Comparison of ENCODE assay signal across 26 cellular contexts in the genomic region with DNA sequence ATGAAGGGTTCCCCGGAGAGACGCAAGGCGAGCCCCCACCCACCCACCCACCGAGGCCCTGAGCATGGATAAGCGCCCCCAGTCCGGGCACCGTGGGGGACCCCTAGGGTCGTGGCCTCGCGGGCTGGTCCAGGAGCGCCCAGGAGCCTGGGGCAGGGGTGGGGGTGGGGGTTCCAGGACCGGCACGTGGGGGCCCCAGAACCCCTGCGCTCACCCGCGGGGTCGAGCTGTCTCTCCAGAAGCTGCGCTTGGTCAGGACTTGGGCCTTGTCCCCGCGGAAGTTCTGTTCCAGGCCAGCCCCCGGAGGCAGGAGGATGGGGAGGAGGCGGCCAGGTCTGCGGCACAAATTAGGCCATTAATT. TPM values are rescaled to one million over a fixed set of nuclear protein-coding genes. Genes with fewer than 3 reads are reported as not detected.
DNase-seq lines count a peak whose midpoint lies in the region; ATAC-seq lines count a peak whose summit lies in the region.
"Had no signal": no experiment of that assay in that cellular context is flagged by ENCODE, and none has a peak within 500 bp of the region (broad histone marks: within the 10 kb centered on the region; RNA-seq: fewer than 3 reads in every experiment).

No MANE protein-coding gene starts in this region.

- peaks cover 10% of the 10 kb centered on the region; the same call in 1 of the 2 replicates for H3K4me1 ChIP-seq in HUES6 (ENCODE audit: control insufficient read depth, insufficient read depth, low read length)
- H3K4me1 ChIP-seq in iPS-15b (ENCODE audit: control insufficient read depth, insufficient read depth, low read length): peaks cover 6% of the 10 kb centered on the region

- H3K4me3 ChIP-seq in HUES6 (ENCODE audit: low read depth, low read length) (peak overlapping the region; percentile 29), iPS-15b (ENCODE audit: low read depth, low read length) (peak overlapping the region; percentile 39), H7 (ENCODE audit: insufficient read depth, low read depth, low read length) (no peak overlapping the region; the same call in 1 of the 2 replicates)
- H3K4me3 ChIP-seq: GM23248, K562, MG63 had no signal

- no peak overlapping the region for H3K9ac ChIP-seq in HUES6 (ENCODE audit: low read length)
- no peak overlapping the region for H3K9ac ChIP-seq in iPS-15b (ENCODE audit: low read depth, low read length)
- H3K9ac ChIP-seq: GM23248 had no signal

- ATAC-seq in GM18498 (IDR thresholded peaks at IDR 0.05; ENCODE audit: unreplicated experiment): no peak
- ATAC-seq: HepG2, K562, Right ventricle myocardium inferior had no signal

- H3K9me3 ChIP-seq in HUES6 (ENCODE audit: control insufficient read depth, insufficient read depth, low read depth, low read length) (no peaks in the 10 kb centered on the region), iPS-15b (ENCODE audit: control insufficient read depth, insufficient read depth, low read length) (no peaks in the 10 kb centered on the region)
- H3K9me3 ChIP-seq: MG63 had no signal

- DNase-seq in activated CD8-positive, alpha-beta memory T cell treated with anti-CD3 and anti-CD28 coated beads for 24 hours: peak; percentile 30
- DNase-seq in activated CD8-positive, alpha-beta memory T cell treated with anti-CD3 and anti-CD28 coated beads, Interleukin-2, amount 50 U/mL, for 4 hours: no peak
- DNase-seq in COR-L47 (lab: John Stamatoyannopoulos, UW): no peak
- no peak for DNase-seq in H7
- DNase-seq: 8988T; AML-193; CD8-positive, alpha-beta memory T cell; EL; GF-D8; GM23248; MG63; NCI-H1417; NCI-H1694 treated with DMSO at 0.1 percent for 48 hours; NCI-H2081 treated with DMSO at 0.1 percent for 48 hours; NCI-H2171 treated with DMSO at 0.1 percent for 48 hours; NCI-H446; NCI-H526 had no signal

- no peaks in the 10 kb centered on the region for H3K36me3 ChIP-seq in HUES6 (ENCODE audit: control insufficient read depth, insufficient read depth, low read length)
- no peaks in the 10 kb centered on the region for H3K36me3 ChIP-seq in iPS-15b (ENCODE audit: control insufficient read depth, insufficient read depth, low read length)
- no peaks in the 10 kb centered on the region for H3K36me3 ChIP-seq in H7 (replicated peaks; ENCODE audit: control insufficient read depth, insufficient read depth, low read length)
- H3K36me3 ChIP-seq: MG63 had no signal

- no peak overlapping the region for H3K27ac ChIP-seq in HUES6 (ENCODE audit: low read depth, low read length)
- H3K27ac ChIP-seq: C4-2B, GM23248 had no signal

- peaks cover 98% of the 10 kb centered on the region for H3K27me3 ChIP-seq in HUES6 (ENCODE audit: control insufficient read depth, insufficient read depth, low read length)
- H3K27me3 ChIP-seq in iPS-15b (ENCODE audit: control insufficient read depth, insufficient read depth, low read length): peaks cover 74% of the 10 kb centered on the region
- H3K27me3 ChIP-seq in H7 (ENCODE audit: control insufficient read depth, insufficient read depth, low read length): peaks cover 74% of the 10 kb centered on the region

RNA-seq across cellular contexts. Expression of a gene that starts 11.2 kb away (rescaled TPM):
- not detected in 2 replicates for total RNA-seq in H7 (2014; rRNA removed; shearing (Covaris generic))
- total RNA-seq: CD8-positive, alpha-beta memory T cell; GM23248; HepG2; K562; LHCN-M2; Right ventricle myocardium inferior; SK-MEL-5 had no signal
